ENCODE assay signal across 8 cellular contexts in the genomic region with DNA sequence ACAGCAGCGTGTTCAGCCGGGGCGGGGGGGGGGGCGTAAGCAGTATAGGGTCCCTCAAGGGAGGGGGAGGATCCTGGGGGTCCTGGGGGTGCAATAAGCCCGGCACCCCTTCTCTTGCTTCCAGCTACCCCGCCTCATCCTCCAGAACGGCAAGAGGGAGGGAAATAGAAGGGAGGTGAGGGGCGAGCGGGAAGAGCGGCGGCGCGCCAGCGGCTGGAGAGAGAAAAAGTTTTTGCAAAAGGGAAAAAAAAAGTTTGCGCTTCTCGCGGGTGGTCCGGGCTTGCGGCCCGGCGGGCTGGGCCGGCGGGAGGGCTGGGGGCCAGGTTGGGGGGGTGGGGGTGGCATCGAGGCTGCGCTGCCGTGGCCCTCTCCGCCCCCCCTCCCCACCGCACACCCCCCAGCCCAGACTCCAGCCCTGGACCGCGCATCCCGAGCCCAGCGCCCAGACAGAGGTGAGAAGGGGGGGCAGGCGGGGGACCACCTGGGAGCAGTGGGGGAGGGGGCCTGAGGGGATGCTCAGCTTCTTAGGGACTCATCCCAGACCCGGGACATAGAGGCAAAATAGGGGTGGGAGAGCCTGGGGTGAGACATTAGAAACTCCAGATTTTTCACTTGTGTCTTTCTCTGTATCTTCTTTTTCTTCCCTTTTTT. TPM values are rescaled to one million over a fixed set of nuclear protein-coding genes. Genes with fewer than 3 reads are reported as not detected.
DNase-seq lines count a peak whose midpoint lies in the region; ATAC-seq and TF ChIP-seq lines count a peak whose summit lies in the region.

A gene (plus strand): TSS at position 36 of the 651 bp plus-strand sequence. CDS start 3,907 bp downstream, outside the sequence.

- peak; percentile 53 for DNase-seq in activated T-cell treated with anti-CD3 and anti-CD28 coated beads for 1 hour (ENCODE audit: low read depth)
- DNase-seq in activated T-cell treated with anti-CD3 and anti-CD28 coated beads, Interleukin-2, amount 50 U/mL, for 1 hour, result no peak
- no peak for DNase-seq in Right ventricle myocardium superior
- DNase-seq in retinal pigment epithelial cell (ENCODE audit: low read depth), result no peak
- no peak for DNase-seq in RPMI8226

- TF ChIP-seq CTCF in WI38 (IDR thresholded peaks at IDR 0.05; ENCODE audit: low read depth, low read length) (no peak), retinal pigment epithelial cell (conservative IDR thresholded peaks at IDR 0.05; ENCODE audit: low read depth, low read length) (no peak)

- H3K4me3 ChIP-seq in WI38 (ENCODE audit: low read depth, low read length) (peak within 1 kb of the TSS; percentile 55), retinal pigment epithelial cell (ENCODE audit: low read length) (peak within 1 kb of the TSS; percentile 81)

- intact Hi-C loops in Right ventricle myocardium superior (cut with DNase I), result no loop called here

- peak; percentile 66 for ATAC-seq in Right ventricle myocardium superior (ENCODE audit: poor library complexity)
- no peak for ATAC-seq in HG03097 (IDR thresholded peaks at IDR 0.05; ENCODE audit: low FRiP score, unreplicated experiment)
- ATAC-seq in GM21737 (IDR thresholded peaks at IDR 0.05; ENCODE audit: unreplicated experiment), result no peak

RNA-seq across cellular contexts. Expression of the gene that starts here (rescaled TPM):
- total RNA-seq in Right ventricle myocardium superior, result 0.56 TPM

Comparison
In these comparisons a context has a peak if more than half of its experiments do, and no peak if none do; other contexts are left out.
1. Peak in ATAC-seq in Right ventricle myocardium superior; RNA of the gene not detected or under 1 TPM.